ENCODE assay signal across 17 cellular contexts in genomic region chr7:132508724-132509348, GRCh38.
DNase-seq lines count a peak whose midpoint lies in the region; TF ChIP-seq lines count a peak whose summit lies in the region.
"Had no signal": no experiment of that assay in that cellular context is flagged by ENCODE, and none has a peak within 500 bp of the region (broad histone marks: within the 10 kb centered on the region; RNA-seq: fewer than 3 reads in every experiment).

No MANE protein-coding gene starts in this region.

- peaks cover 16% of the 10 kb centered on the region for H3K36me3 ChIP-seq in left ventricle myocardium inferior
- H3K36me3 ChIP-seq: neutrophil had no signal

- H3K4me1 ChIP-seq in left ventricle myocardium inferior, result peaks cover 19% of the 10 kb centered on the region

- H3K27me3 Mint-ChIP-seq in nephron progenitor cell (ENCODE audit: low read depth, poor library complexity), result peaks cover 49% of the 10 kb centered on the region
- H3K27me3 Mint-ChIP-seq in chondrocyte (ENCODE audit: low read depth), result no peaks in the 10 kb centered on the region

- no peak overlapping the region for H3K27ac Mint-ChIP-seq in nephron progenitor cell
- no peak overlapping the region for H3K27ac Mint-ChIP-seq in chondrocyte (ENCODE audit: unreplicated experiment)

- intact Hi-C loops in left ventricle myocardium inferior (cut with micrococcal nuclease), result loop anchor here (10.0 kb wide), 1 partner anchor 184 kb away; no protein-coding TSS in a partner anchor

- no peaks in the 10 kb centered on the region for H3K9me3 ChIP-seq in left ventricle myocardium inferior (replicated peaks)
- H3K9me3 ChIP-seq: neutrophil had no signal

- H3K36me3 Mint-ChIP-seq in nephron progenitor cell (ENCODE audit: low read depth) (no peaks in the 10 kb centered on the region), chondrocyte (ENCODE audit: low read depth) (peaks cover 11% of the 10 kb centered on the region)

- H3K27ac ChIP-seq in left ventricle myocardium inferior (replicated peaks), result peak overlapping the region; percentile 44
- H3K27ac ChIP-seq: neutrophil had no signal

- H3K9me3 Mint-ChIP-seq in nephron progenitor cell, result no peaks in the 10 kb centered on the region
- no peaks in the 10 kb centered on the region for H3K9me3 Mint-ChIP-seq in chondrocyte (ENCODE audit: low read depth)

- no peak overlapping the region for H3K4me3 ChIP-seq in left ventricle myocardium inferior

- no peaks in the 10 kb centered on the region for H3K27me3 ChIP-seq in left ventricle myocardium inferior (ENCODE audit: low read depth)

- TF ChIP-seq CTCF in left ventricle myocardium inferior (IDR thresholded peaks at IDR 0.05; ENCODE audit: borderline replicate concordance) (no peak), nephron progenitor cell (IDR thresholded peaks at IDR 0.05) (no peak), chondrocyte (IDR thresholded peaks at IDR 0.05) (no peak)

- no peak overlapping the region for H3K4me3 Mint-ChIP-seq in nephron progenitor cell
- H3K4me3 Mint-ChIP-seq in chondrocyte (ENCODE audit: unreplicated experiment), result no peak overlapping the region

- DNase-seq in NCI-H510A treated with DMSO at 0.1 percent for 48 hours (lab: John Stamatoyannopoulos, UW) (peak; percentile 5), NCI-H510A (lab: John Stamatoyannopoulos, UW) (no peak), NCI-H2227 treated with DMSO at 0.1 percent for 48 hours (lab: John Stamatoyannopoulos, UW) (peak; percentile 50), left ventricle myocardium inferior (peak; percentile 41), nephron progenitor cell (peak; percentile 28), chondrocyte (ENCODE audit: low spot score) (no peak), NAMALWA (ENCODE audit: low spot score) (no peak)
- no peak for DNase-seq in stimulated activated CD4-positive, alpha-beta T cell treated with anti-CD3 and anti-CD28 coated beads, Interleukin-4, amount 100 ng/mL, for 1 hour
- DNase-seq: 8988T; activated CD4-positive, alpha-beta T cell treated with anti-CD3 and anti-CD28 coated beads, Interleukin-2, amount 50 U/mL, for 4 hours; erythroblast; foreskin melanocyte; NCI-H1436; NCI-H2171 treated with DMSO at 0.1 percent for 48 hours; SHP77 treated with DMSO at 0.1 percent for 48 hours; T-helper 1 cell had no signal

- peaks cover 35% of the 10 kb centered on the region for H3K4me1 Mint-ChIP-seq in nephron progenitor cell
- H3K4me1 Mint-ChIP-seq in chondrocyte (ENCODE audit: low read depth), result peaks cover 12% of the 10 kb centered on the region

Comparison
In these comparisons a context has a peak if more than half of its experiments do, and no peak if none do; other contexts are left out.
1. DNase-seq: peak in NCI-H510A treated with DMSO at 0.1 percent for 48 hours (single experiment), NCI-H2227 treated with DMSO at 0.1 percent for 48 hours (single experiment), left ventricle myocardium inferior (single experiment) and nephron progenitor cell (single experiment); none in NCI-H510A (single experiment), chondrocyte (single experiment), NAMALWA (single experiment) and stimulated activated CD4-positive, alpha-beta T cell treated with anti-CD3 and anti-CD28 coated beads, Interleukin-4, amount 100 ng/mL, for 1 hour (single experiment).